In genomic region chr7:44729949-44730590, GRCh38 we compare ENCODE assay signal across 1 cellular context.
TF ChIP-seq lines count a peak whose summit lies in the region.

No MANE protein-coding gene starts in this region.

TF ChIP-seq in GM23338, 12 proteins besides CTCF, POLR2A, EP300 and RAD21 (continued from another document):
- TF ChIP-seq, protein P1, sequence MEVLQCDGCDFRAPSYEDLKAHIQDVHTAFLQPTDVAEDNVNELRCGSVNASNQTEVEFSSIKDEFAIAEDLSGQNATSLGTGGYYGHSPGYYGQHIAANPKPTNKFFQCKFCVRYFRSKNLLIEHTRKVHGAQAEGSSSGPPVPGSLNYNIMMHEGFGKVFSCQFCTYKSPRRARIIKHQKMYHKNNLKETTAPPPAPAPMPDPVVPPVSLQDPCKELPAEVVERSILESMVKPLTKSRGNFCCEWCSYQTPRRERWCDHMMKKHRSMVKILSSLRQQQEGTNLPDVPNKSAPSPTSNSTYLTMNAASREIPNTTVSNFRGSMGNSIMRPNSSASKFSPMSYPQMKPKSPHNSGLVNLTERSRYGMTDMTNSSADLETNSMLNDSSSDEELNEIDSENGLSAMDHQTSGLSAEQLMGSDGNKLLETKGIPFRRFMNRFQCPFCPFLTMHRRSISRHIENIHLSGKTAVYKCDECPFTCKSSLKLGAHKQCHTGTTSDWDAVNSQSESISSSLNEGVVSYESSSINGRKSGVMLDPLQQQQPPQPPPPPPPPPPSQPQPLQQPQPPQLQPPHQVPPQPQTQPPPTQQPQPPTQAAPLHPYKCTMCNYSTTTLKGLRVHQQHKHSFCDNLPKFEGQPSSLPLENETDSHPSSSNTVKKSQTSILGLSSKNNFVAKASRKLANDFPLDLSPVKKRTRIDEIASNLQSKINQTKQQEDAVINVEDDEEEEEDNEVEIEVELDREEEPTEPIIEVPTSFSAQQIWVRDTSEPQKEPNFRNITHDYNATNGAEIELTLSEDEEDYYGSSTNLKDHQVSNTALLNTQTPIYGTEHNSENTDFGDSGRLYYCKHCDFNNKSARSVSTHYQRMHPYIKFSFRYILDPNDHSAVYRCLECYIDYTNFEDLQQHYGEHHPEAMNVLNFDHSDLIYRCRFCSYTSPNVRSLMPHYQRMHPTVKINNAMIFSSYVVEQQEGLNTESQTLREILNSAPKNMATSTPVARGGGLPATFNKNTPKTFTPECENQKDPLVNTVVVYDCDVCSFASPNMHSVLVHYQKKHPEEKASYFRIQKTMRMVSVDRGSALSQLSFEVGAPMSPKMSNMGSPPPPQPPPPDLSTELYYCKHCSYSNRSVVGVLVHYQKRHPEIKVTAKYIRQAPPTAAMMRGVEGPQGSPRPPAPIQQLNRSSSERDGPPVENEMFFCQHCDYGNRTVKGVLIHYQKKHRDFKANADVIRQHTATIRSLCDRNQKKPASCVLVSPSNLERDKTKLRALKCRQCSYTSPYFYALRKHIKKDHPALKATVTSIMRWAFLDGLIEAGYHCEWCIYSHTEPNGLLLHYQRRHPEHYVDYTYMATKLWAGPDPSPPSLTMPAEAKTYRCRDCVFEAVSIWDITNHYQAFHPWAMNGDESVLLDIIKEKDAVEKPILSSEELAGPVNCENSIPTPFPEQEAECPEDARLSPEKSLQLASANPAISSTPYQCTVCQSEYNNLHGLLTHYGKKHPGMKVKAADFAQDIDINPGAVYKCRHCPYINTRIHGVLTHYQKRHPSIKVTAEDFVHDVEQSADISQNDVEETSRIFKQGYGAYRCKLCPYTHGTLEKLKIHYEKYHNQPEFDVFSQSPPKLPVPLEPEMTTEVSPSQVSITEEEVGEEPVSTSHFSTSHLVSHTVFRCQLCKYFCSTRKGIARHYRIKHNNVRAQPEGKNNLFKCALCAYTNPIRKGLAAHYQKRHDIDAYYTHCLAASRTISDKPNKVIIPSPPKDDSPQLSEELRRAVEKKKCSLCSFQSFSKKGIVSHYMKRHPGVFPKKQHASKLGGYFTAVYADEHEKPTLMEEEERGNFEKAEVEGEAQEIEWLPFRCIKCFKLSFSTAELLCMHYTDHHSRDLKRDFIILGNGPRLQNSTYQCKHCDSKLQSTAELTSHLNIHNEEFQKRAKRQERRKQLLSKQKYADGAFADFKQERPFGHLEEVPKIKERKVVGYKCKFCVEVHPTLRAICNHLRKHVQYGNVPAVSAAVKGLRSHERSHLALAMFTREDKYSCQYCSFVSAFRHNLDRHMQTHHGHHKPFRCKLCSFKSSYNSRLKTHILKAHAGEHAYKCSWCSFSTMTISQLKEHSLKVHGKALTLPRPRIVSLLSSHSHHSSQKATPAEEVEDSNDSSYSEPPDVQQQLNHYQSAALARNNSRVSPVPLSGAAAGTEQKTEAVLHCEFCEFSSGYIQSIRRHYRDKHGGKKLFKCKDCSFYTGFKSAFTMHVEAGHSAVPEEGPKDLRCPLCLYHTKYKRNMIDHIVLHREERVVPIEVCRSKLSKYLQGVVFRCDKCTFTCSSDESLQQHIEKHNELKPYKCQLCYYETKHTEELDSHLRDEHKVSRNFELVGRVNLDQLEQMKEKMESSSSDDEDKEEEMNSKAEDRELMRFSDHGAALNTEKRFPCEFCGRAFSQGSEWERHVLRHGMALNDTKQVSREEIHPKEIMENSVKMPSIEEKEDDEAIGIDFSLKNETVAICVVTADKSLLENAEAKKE (CRISPR knock-in tag; IDR thresholded peaks at IDR 0.05) = no peak
- TF ChIP-seq JUNB (IDR thresholded peaks at IDR 0.05; ENCODE audit: unreplicated experiment) = no peak
- no peak for TF ChIP-seq ETS1 (IDR thresholded peaks at IDR 0.05)
- no peak for TF ChIP-seq ZNF114 (CRISPR knock-in tag; IDR thresholded peaks at IDR 0.05)
- no peak for TF ChIP-seq EZH2 (IDR thresholded peaks at IDR 0.05; ENCODE audit: low read depth, unreplicated experiment)
- TF ChIP-seq, protein P2, sequence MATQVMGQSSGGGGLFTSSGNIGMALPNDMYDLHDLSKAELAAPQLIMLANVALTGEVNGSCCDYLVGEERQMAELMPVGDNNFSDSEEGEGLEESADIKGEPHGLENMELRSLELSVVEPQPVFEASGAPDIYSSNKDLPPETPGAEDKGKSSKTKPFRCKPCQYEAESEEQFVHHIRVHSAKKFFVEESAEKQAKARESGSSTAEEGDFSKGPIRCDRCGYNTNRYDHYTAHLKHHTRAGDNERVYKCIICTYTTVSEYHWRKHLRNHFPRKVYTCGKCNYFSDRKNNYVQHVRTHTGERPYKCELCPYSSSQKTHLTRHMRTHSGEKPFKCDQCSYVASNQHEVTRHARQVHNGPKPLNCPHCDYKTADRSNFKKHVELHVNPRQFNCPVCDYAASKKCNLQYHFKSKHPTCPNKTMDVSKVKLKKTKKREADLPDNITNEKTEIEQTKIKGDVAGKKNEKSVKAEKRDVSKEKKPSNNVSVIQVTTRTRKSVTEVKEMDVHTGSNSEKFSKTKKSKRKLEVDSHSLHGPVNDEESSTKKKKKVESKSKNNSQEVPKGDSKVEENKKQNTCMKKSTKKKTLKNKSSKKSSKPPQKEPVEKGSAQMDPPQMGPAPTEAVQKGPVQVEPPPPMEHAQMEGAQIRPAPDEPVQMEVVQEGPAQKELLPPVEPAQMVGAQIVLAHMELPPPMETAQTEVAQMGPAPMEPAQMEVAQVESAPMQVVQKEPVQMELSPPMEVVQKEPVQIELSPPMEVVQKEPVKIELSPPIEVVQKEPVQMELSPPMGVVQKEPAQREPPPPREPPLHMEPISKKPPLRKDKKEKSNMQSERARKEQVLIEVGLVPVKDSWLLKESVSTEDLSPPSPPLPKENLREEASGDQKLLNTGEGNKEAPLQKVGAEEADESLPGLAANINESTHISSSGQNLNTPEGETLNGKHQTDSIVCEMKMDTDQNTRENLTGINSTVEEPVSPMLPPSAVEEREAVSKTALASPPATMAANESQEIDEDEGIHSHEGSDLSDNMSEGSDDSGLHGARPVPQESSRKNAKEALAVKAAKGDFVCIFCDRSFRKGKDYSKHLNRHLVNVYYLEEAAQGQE (IDR thresholded peaks at IDR 0.05; ENCODE audit: unreplicated experiment) = no peak
- no peak for TF ChIP-seq POLR2AphosphoS5 (IDR thresholded peaks at IDR 0.05; ENCODE audit: low read depth)
- TF ChIP-seq NANOG (IDR thresholded peaks at IDR 0.05; ENCODE audit: borderline replicate concordance) = no peak
- TF ChIP-seq EZH2phosphoT487 (IDR thresholded peaks at IDR 0.05; ENCODE audit: unreplicated experiment) = no peak
- no peak for TF ChIP-seq CREB1 (CRISPR knock-in tag; IDR thresholded peaks at IDR 0.05; ENCODE audit: low read depth)
TF ChIP-seq in GM23338: peak in this region for 0.
